In genomic region chr5:78771260-78772240, GRCh38 we compare ENCODE assay signal across 11 cellular contexts.
DNase-seq lines count a peak whose midpoint lies in the region; ATAC-seq and TF ChIP-seq lines count a peak whose summit lies in the region.
"Had no signal": no experiment of that assay in that cellular context is flagged by ENCODE, and none has a peak within 500 bp of the region (broad histone marks: within the 10 kb centered on the region; RNA-seq: fewer than 3 reads in every experiment).

No MANE protein-coding gene starts in this region.

- no peak overlapping the region for H2BK120ac ChIP-seq in H9 (ENCODE audit: low read depth, low read length, poor library complexity, severe bottlenecking)

- no peak overlapping the region for H2BK20ac ChIP-seq in H9 (ENCODE audit: low read depth, low read length, poor library complexity, severe bottlenecking)

- no peak overlapping the region for H4K91ac ChIP-seq in H9 (ENCODE audit: insufficient read length, low read depth, low read length)

- H3K18ac ChIP-seq in H9 (ENCODE audit: insufficient read length, low read depth, low read length) = no peak overlapping the region

- H3K9me3 Mint-ChIP-seq in H9 = no peaks in the 10 kb centered on the region
- H3K9me3 Mint-ChIP-seq: central memory CD8-positive, alpha-beta T cell had no signal

- no peak overlapping the region for H3K9ac ChIP-seq in H9 (ENCODE audit: extremely low read depth, insufficient read length, low read length)

- no peaks in the 10 kb centered on the region for H3K79me2 ChIP-seq in H9 (ENCODE audit: insufficient read depth, low read length)

- no peak overlapping the region for H3K27ac ChIP-seq in H9 (ENCODE audit: insufficient read length, low read depth, low read length)
- peak overlapping the region in 1 of 2 donors; percentile 7 for H3K27ac ChIP-seq in right atrium auricular region
- H3K27ac ChIP-seq: ovary had no signal

- H3K23me2 ChIP-seq in H9 (ENCODE audit: insufficient read length, low read depth, low read length, poor library complexity, severe bottlenecking) = no peaks in the 10 kb centered on the region

- H3K27ac Mint-ChIP-seq in H9 (peak overlapping the region in 2 of 3 experiments; percentile 3 to 66; a peak in 4 of 7 replicates), T-helper 17 cell (peak overlapping the region; percentile 27)

- no peak overlapping the region for H3K14ac ChIP-seq in H9 (ENCODE audit: insufficient read depth, low read length)

- no peaks in the 10 kb centered on the region for H3K9me3 ChIP-seq in H9 (ENCODE audit: control insufficient read depth, low read depth, low read length)
- H3K9me3 ChIP-seq in T-helper 17 cell (ENCODE audit: control insufficient read depth, low read length, poor library complexity, severe bottlenecking) = no peaks in the 10 kb centered on the region
- no peaks in the 10 kb centered on the region for H3K9me3 ChIP-seq in right atrium auricular region
- H3K9me3 ChIP-seq: ovary, uterus had no signal

- H4K5ac ChIP-seq in H9 (ENCODE audit: insufficient read length, low read depth, low read length) = no peak overlapping the region

- no peak overlapping the region for H2BK5ac ChIP-seq in H9 (ENCODE audit: insufficient read length, low read length)

- no peak overlapping the region for H3K23ac ChIP-seq in H9 (ENCODE audit: insufficient read length, low read depth, low read length)

- H2BK15ac ChIP-seq in H9 (ENCODE audit: low read depth, low read length) = no peak overlapping the region

- DNase-seq in H9 (no peak), T-helper 17 cell (no peak), right atrium auricular region (ENCODE audit: low spot score) (peak; percentile 55), pulmonary artery endothelial cell (ENCODE audit: low read depth, low spot score) (peak; percentile 76), hypothalamus (lab: John Stamatoyannopoulos, UW) (no peak), NCI-H2107 treated with DMSO at 0.1 percent for 48 hours (lab: John Stamatoyannopoulos, UW; ENCODE audit: unreplicated experiment) (no peak), COLO829 (ENCODE audit: low spot score) (no peak)
- DNase-seq: NCI-H1436 treated with DMSO at 0.1 percent for 48 hours, ovary had no signal

- H3K79me1 ChIP-seq in H9 (ENCODE audit: insufficient read depth, low read depth, low read length, poor library complexity, severe bottlenecking) = no peaks in the 10 kb centered on the region

- H3K4me1 Mint-ChIP-seq in H9 (peaks cover 19 to 21% of the 10 kb centered on the region in 2 experiments), T-helper 17 cell (peaks cover 6% of the 10 kb centered on the region)
- H3K4me1 Mint-ChIP-seq: central memory CD8-positive, alpha-beta T cell had no signal

- no peaks in the 10 kb centered on the region for H4K20me1 ChIP-seq in H9 (ENCODE audit: control insufficient read depth, insufficient read depth, insufficient read length)

- H3K27me3 Mint-ChIP-seq in H9 (ENCODE audit: low read depth) (no peaks in the 10 kb centered on the region; the same call in 1 of the 2 replicates), T-helper 17 cell (no peaks in the 10 kb centered on the region)

- H3K36me3 Mint-ChIP-seq in H9 (ENCODE audit: insufficient read depth in 1 of 3, low read depth in 3 of 3) (peaks cover 0 to 5% (median 2%) of the 10 kb centered on the region in 3 experiments; a peak in 3 of 7 replicates), T-helper 17 cell (ENCODE audit: low read depth) (peaks cover 1% of the 10 kb centered on the region)

- no peak for ATAC-seq in T-helper 17 cell

- WGBS in H9 (ENCODE audit: extremely low coverage, insufficient read length, low lambda C conversion rate) = no CpG with 5 or more reads among the region's 13 CpGs

- H3K4me1 ChIP-seq in H9 (ENCODE audit: insufficient read depth, low read length) (no peaks in the 10 kb centered on the region), right atrium auricular region (no peaks in the 10 kb centered on the region)
- H3K4me1 ChIP-seq: uterus had no signal

- no peak overlapping the region for H3T11ph ChIP-seq in H9 (ENCODE audit: low read length)

- no peak overlapping the region for H2AK5ac ChIP-seq in H9 (ENCODE audit: insufficient read length, low read length)

- H3K4me3 Mint-ChIP-seq in H9 (no peak overlapping the region), T-helper 17 cell (no peak overlapping the region)
- H3K4me3 Mint-ChIP-seq: central memory CD8-positive, alpha-beta T cell had no signal

- H2BK12ac ChIP-seq in H9 (ENCODE audit: insufficient read length, low read depth, low read length) = no peak overlapping the region

- H3K4ac ChIP-seq in H9 (ENCODE audit: low read depth, low read length) = no peak overlapping the region

- H2AFZ ChIP-seq in H9 (ENCODE audit: low read length) = no peak overlapping the region

- H3K4me2 ChIP-seq in H9 (ENCODE audit: insufficient read depth, insufficient read length, low read length) = no peak overlapping the region

- no peak overlapping the region for H4K8ac ChIP-seq in H9 (replicated peaks; ENCODE audit: insufficient read length, low read depth, low read length)

- no peaks in the 10 kb centered on the region for H3K27me3 ChIP-seq in H9 (ENCODE audit: insufficient read depth, low read length)
- no peaks in the 10 kb centered on the region for H3K27me3 ChIP-seq in right atrium auricular region
- H3K27me3 ChIP-seq: ovary, uterus had no signal

- H3K36me3 ChIP-seq in right atrium auricular region = no peaks in the 10 kb centered on the region
- H3K36me3 ChIP-seq: ovary, uterus had no signal

- no peak for TF ChIP-seq CTCF in H9 (conservative IDR thresholded peaks at IDR 0.05)
- no peak for TF ChIP-seq CTCF in right atrium auricular region (IDR thresholded peaks at IDR 0.05)

- no peak overlapping the region for H3K4me3 ChIP-seq in right atrium auricular region
- H3K4me3 ChIP-seq: ovary, uterus had no signal

- H3K56ac ChIP-seq in H9 (ENCODE audit: insufficient read length, low read depth, low read length) = no peak overlapping the region

Comparison
In these comparisons a context has a peak if more than half of its experiments do, and no peak if none do; other contexts are left out.
1. DNase-seq: peak in right atrium auricular region (single experiment) and pulmonary artery endothelial cell (single experiment); none in H9 (single experiment), T-helper 17 cell (0 of 3), hypothalamus (0 of 51), NCI-H2107 treated with DMSO at 0.1 percent for 48 hours (single experiment) and COLO829 (single experiment).